7 cellular contexts compared by ENCODE assay signal in the genomic region with DNA sequence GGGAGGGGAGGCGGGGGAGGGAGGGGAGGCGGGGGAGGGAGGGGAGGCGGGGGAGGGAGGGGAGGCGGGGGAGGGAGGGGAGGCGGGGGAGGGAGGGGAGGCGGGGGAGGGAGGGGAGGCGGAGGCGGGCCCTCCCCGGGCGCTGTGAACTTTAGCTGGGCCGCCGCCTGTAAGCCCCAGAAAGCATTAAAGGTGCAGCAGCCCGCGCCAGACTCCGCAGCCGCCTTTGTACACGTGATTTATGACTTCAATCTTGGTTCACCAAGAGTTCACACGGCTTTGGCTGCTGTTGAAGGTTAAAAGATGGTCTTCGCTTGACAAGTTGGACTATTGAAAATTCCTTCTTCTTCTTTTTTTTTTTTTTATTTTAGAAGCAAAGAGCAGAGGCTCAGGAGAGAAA.
DNase-seq lines count a peak whose midpoint lies in the region; TF ChIP-seq lines count a peak whose summit lies in the region.
"Not testable (repeated sequence)": the region's sequence is repeated elsewhere in the genome, so short reads cannot be mapped to it uniquely, and the experiment has no call there.

No MANE protein-coding gene starts in this region.

- not testable (repeated sequence) for H3K4me3 ChIP-seq in WERI-Rb-1 (ENCODE audit: low read depth, low read length); testis

- not testable (repeated sequence) for H3K9me3 ChIP-seq in WERI-Rb-1 (ENCODE audit: severe bottlenecking); testis

- TF ChIP-seq CTCF in WERI-Rb-1 (IDR thresholded peaks at IDR 0.05; ENCODE audit: low read depth, low read length); osteocyte (IDR thresholded peaks at IDR 0.05); testis (IDR thresholded peaks at IDR 0.05): not testable (repeated sequence)

- H3K27me3 Mint-ChIP-seq in osteocyte (ENCODE audit: unreplicated experiment): not testable (repeated sequence)

- H3K4me3 Mint-ChIP-seq in osteocyte (ENCODE audit: unreplicated experiment): not testable (repeated sequence)

- not testable (repeated sequence) for TF ChIP-seq POLR2A in testis (IDR thresholded peaks at IDR 0.05)

- H3K9me3 Mint-ChIP-seq in osteocyte (ENCODE audit: unreplicated experiment): peaks cover 20% of the 10 kb centered on the region

- H3K27ac Mint-ChIP-seq in osteocyte (ENCODE audit: unreplicated experiment): not testable (repeated sequence)

- H3K36me3 ChIP-seq in WERI-Rb-1; testis (ENCODE audit: low read depth, missing control alignments): not testable (repeated sequence)

- 62 to 76% methylated on average over 7 to 10 of the region's 19 CpGs for WGBS in testis, 2 donors

- peak; percentile 22 for DNase-seq in DMS153 (lab: John Stamatoyannopoulos, UW)
- peak; percentile 5 for DNase-seq in NCI-H1092 (lab: John Stamatoyannopoulos, UW)
- peak; percentile 49 for DNase-seq in NCI-H2227 treated with DMSO at 0.1 percent for 48 hours (lab: John Stamatoyannopoulos, UW)
- DNase-seq in RPMI8226: peak; percentile 67
- peak; percentile 57 for DNase-seq in WERI-Rb-1
- DNase-seq in osteocyte (ENCODE audit: extremely low spot score, unreplicated experiment): peak; percentile 57
- peak; percentile 37 for DNase-seq in testis

- H3K4me1 Mint-ChIP-seq in osteocyte (ENCODE audit: unreplicated experiment): not testable (repeated sequence)

- intact Hi-C loops in testis (cut with DNase I; ENCODE audit: low total_unique reads): not testable (repeated sequence)

- not testable (repeated sequence) for H3K36me3 Mint-ChIP-seq in osteocyte (ENCODE audit: unreplicated experiment)

- not testable (repeated sequence) for H3K27me3 ChIP-seq in WERI-Rb-1 (ENCODE audit: insufficient read depth, low read depth, severe bottlenecking); testis

- not testable (repeated sequence) for H3K4me1 ChIP-seq in testis

- H3K27ac ChIP-seq in WERI-Rb-1, testis: not testable (repeated sequence)

Comparison
In these comparisons a context has a peak if more than half of its experiments do, and no peak if none do; other contexts are left out.
1. DNase-seq: peak in every context shown above with its lines; median percentile 67 in RPMI8226; 57 in WERI-Rb-1; 57 in osteocyte; 49 in NCI-H2227 treated with DMSO at 0.1 percent for 48 hours; 37 in testis; 22 in DMS153; 5 in NCI-H1092.